In the genomic region with DNA sequence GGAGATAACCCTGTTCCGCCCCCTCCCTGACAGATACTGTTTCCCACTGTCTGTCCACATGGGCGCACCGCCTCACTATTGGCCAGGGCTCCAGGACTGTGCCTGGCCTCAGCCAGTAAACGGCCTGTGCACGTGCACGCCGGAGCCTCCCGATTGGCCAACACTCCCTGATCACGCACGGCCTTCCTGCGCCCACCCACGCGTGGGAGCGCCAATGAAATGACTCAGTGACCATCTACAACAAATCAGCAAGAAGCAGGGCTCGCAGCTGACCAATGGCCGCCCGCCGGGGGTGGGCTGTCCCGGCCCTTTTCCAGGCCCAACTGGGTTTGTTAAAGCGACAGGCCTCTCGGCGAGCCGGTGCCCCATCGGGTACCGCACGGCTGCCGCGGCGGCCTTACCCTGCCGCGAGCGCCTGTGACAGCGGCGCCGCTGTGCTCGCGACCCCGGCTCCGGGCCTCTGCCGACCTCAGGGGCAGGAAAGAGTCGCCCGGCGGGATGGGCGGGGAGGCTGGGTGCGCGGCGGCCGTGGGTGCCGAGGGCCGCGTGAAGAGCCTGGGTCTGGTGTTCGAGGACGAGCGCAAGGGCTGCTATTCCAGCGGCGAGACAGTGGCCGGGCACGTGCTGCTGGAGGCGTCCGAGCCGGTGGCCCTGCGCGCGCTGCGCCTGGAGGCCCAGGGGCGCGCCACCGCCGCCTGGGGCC, we compare ENCODE assay signal across 8 cellular contexts. TPM values are rescaled to one million over a fixed set of nuclear protein-coding genes. Genes with fewer than 3 reads are reported as not detected.
DNase-seq lines count a peak whose midpoint lies in the region; ATAC-seq and TF ChIP-seq lines count a peak whose summit lies in the region.

A gene with protein sequence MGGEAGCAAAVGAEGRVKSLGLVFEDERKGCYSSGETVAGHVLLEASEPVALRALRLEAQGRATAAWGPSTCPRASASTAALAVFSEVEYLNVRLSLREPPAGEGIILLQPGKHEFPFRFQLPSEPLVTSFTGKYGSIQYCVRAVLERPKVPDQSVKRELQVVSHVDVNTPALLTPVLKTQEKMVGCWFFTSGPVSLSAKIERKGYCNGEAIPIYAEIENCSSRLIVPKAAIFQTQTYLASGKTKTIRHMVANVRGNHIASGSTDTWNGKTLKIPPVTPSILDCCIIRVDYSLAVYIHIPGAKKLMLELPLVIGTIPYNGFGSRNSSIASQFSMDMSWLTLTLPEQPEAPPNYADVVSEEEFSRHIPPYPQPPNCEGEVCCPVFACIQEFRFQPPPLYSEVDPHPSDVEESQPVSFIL (plus strand): TSS at position 340 of the 703 bp plus-strand sequence. CDS start 159 bp downstream, at position 499.

- H3K27ac Mint-ChIP-seq in GM23338, result no peak within 1 kb of the TSS

- peak; percentile 28 for TF ChIP-seq RAD21 in neural cell (conservative IDR thresholded peaks at IDR 0.05)

- no peaks in the 10 kb centered on the region; the same call in 1 of the 2 replicates for H3K79me2 ChIP-seq in GM23338 (replicated peaks; ENCODE audit: insufficient read depth)
- H3K79me2 ChIP-seq in neural cell (replicated peaks; ENCODE audit: insufficient read depth, low read length), result peaks cover 19% of the 10 kb centered on the region

- peaks cover 7% of the 10 kb centered on the region; the same call in 1 of the 2 replicates for H3K27me3 ChIP-seq in GM23338 (ENCODE audit: insufficient read depth)
- no peaks in the 10 kb centered on the region for H3K27me3 ChIP-seq in SJSA1 (replicated peaks)
- H3K27me3 ChIP-seq in foreskin keratinocyte, result no peaks in the 10 kb centered on the region
- no peaks in the 10 kb centered on the region for H3K27me3 ChIP-seq in neural cell (ENCODE audit: insufficient read depth, low read depth, low read length)

- H2AFZ ChIP-seq in GM23338, result peak within 1 kb of the TSS; percentile 96
- peak within 1 kb of the TSS; percentile 24 for H2AFZ ChIP-seq in neural cell (ENCODE audit: low read depth, low read length)

- ATAC-seq in GM23338 (peak; percentile 96), foreskin keratinocyte (peak; percentile 98)
- peak; percentile 98 for ATAC-seq in stimulated activated naive CD8-positive, alpha-beta T cell treated with anti-CD3 and anti-CD28 coated beads, Interleukin-15, Interleukin-2, amounts not matched to agents 100 U/mL and 50 U/mL, for 24 hours

- no peaks in the 10 kb centered on the region; the same call in 2 of the 3 replicates for H3K9me3 Mint-ChIP-seq in GM23338

- TF ChIP-seq EP300 in neural cell (conservative IDR thresholded peaks at IDR 0.05; ENCODE audit: poor library complexity, severe bottlenecking), result peak; percentile 70

- peak; percentile 98 for DNase-seq in DMS 273 (lab: John Stamatoyannopoulos, UW; ENCODE audit: unreplicated experiment)
- peak; percentile 99 for DNase-seq in GM23338 (ENCODE audit: low spot score)
- peak; percentile 99 for DNase-seq in M059J (ENCODE audit: low read depth)
- peak; percentile 97 to 99 for DNase-seq in SJSA1 (ENCODE audit: low read depth in 1 of 2, low spot score in 2 of 2)
- peak; percentile 82 for DNase-seq in activated naive CD4-positive, alpha-beta T cell treated with Interleukin-2 at 50 U/mL for 16 hours
- DNase-seq in foreskin keratinocyte, result peak; percentile 99 to 100
- DNase-seq in stimulated activated naive CD8-positive, alpha-beta T cell treated with anti-CD3 and anti-CD28 coated beads, Interleukin-15, Interleukin-2, amounts not matched to agents 100 U/mL and 50 U/mL, for 24 hours, result peak; percentile 95

- no peaks in the 10 kb centered on the region for H3K4me1 ChIP-seq in GM23338 (ENCODE audit: insufficient read depth)
- H3K4me1 ChIP-seq in SJSA1 (replicated peaks), result peaks cover 9% of the 10 kb centered on the region; the same call in 1 of the 2 replicates
- H3K4me1 ChIP-seq in foreskin keratinocyte, result peaks cover 4% of the 10 kb centered on the region

- H3K9me2 ChIP-seq in GM23338 (ENCODE audit: insufficient read depth) (no peaks in the 10 kb centered on the region), neural cell (ENCODE audit: insufficient read depth, low read length) (no peaks in the 10 kb centered on the region)

- TF ChIP-seq CTCF in GM23338 (conservative IDR thresholded peaks at IDR 0.05; ENCODE audit: low read depth in 2 of 2) (no peak), foreskin keratinocyte (conservative IDR thresholded peaks at IDR 0.05) (peak; percentile 1), neural cell (IDR thresholded peaks at IDR 0.05; ENCODE audit: poor library complexity, severe bottlenecking) (peak; percentile 52)

- H3K4me3 ChIP-seq in GM23338 (peak within 1 kb of the TSS; percentile 77), SJSA1 (peak within 1 kb of the TSS; percentile 73), neural cell (ENCODE audit: low read length) (peak within 1 kb of the TSS; percentile 86)

- H4K20me1 ChIP-seq in GM23338 (replicated peaks; ENCODE audit: insufficient read depth) (no peaks in the 10 kb centered on the region), neural cell (ENCODE audit: insufficient read depth) (peaks cover 4% of the 10 kb centered on the region)

- H3K9me3 ChIP-seq in SJSA1 (replicated peaks), result no peaks in the 10 kb centered on the region
- no peaks in the 10 kb centered on the region for H3K9me3 ChIP-seq in neural cell (ENCODE audit: low read length)

- H3K27ac ChIP-seq in GM23338 (ENCODE audit: low read depth) (no peak within 1 kb of the TSS), SJSA1 (peak within 1 kb of the TSS; percentile 27; the same call in 1 of the 2 replicates), foreskin keratinocyte (peak within 1 kb of the TSS; percentile 10), neural cell (ENCODE audit: low read length) (peak within 1 kb of the TSS; percentile 57)

- no peaks in the 10 kb centered on the region for H3K36me3 Mint-ChIP-seq in GM23338 (ENCODE audit: low read depth)

- H3K4me3 Mint-ChIP-seq in GM23338, result peak within 1 kb of the TSS; percentile 91

- H3F3A ChIP-seq in GM23338 (replicated peaks; ENCODE audit: low read depth) (no peaks in the 10 kb centered on the region), neural cell (ENCODE audit: insufficient read depth, low read length, poor library complexity, severe bottlenecking) (no peaks in the 10 kb centered on the region)

- H3K4me1 Mint-ChIP-seq in GM23338, result peaks cover 5% of the 10 kb centered on the region

- H3K4me2 ChIP-seq in GM23338 (peak within 1 kb of the TSS; percentile 92), neural cell (ENCODE audit: low read length) (peak within 1 kb of the TSS; percentile 66)

- H3K36me3 ChIP-seq in GM23338 (ENCODE audit: insufficient read depth), result no peaks in the 10 kb centered on the region
- no peaks in the 10 kb centered on the region for H3K36me3 ChIP-seq in SJSA1
- H3K36me3 ChIP-seq in neural cell (ENCODE audit: insufficient read depth, low read length), result no peaks in the 10 kb centered on the region

- peak within 1 kb of the TSS; percentile 62 for H3K9ac ChIP-seq in neural cell (ENCODE audit: low read length)

- H3K27me3 Mint-ChIP-seq in GM23338 (ENCODE audit: insufficient read depth, low read depth, poor library complexity), result peaks cover 4% of the 10 kb centered on the region

TF ChIP-seq in GM23338, 12 proteins besides CTCF, POLR2A, EP300 and RAD21:
- TF ChIP-seq CREB1 (CRISPR knock-in tag; IDR thresholded peaks at IDR 0.05; ENCODE audit: low read depth) (peak; percentile 52; the same call in 1 of the 2 replicates), NANOG (IDR thresholded peaks at IDR 0.05; ENCODE audit: borderline replicate concordance) (no peak), POLR2AphosphoS5 (IDR thresholded peaks at IDR 0.05; ENCODE audit: low read depth) (0 out of 2 replicates have a peak, but pooled peaks have one; percentile 36)

TF ChIP-seq in neural cell, 6 proteins besides CTCF, POLR2A, EP300 and RAD21:
- TF ChIP-seq SMC3 (conservative IDR thresholded peaks at IDR 0.05; ENCODE audit: poor library complexity), result no peak
- TF ChIP-seq EZH2 (IDR thresholded peaks at IDR 0.05; ENCODE audit: borderline replicate concordance, insufficient read depth, low read length, poor library complexity, severe bottlenecking), result no peak
- TF ChIP-seq POLR2AphosphoS5 (IDR thresholded peaks at IDR 0.05), result peak; percentile 57
- no peak for TF ChIP-seq TAF1 (IDR thresholded peaks at IDR 0.05; ENCODE audit: low read depth)
- peak; percentile 90 for TF ChIP-seq MXI1 (conservative IDR thresholded peaks at IDR 0.05; ENCODE audit: poor library complexity, severe bottlenecking)

RNA-seq across cellular contexts. Expression of the gene that starts here (rescaled TPM):
- 6.2 and 6.9 TPM in 2 replicates for total RNA-seq in GM23338 (2014; rRNA removed; shearing (Covaris generic))
- polyA plus RNA-seq in GM23338 (2016; fragmentation: Nextera tagmentation; extraction: Ambion mirVana) (2.0 and 2.1 TPM in 2 replicates), foreskin keratinocyte (3.8 and 4.9 TPM in 2 replicates), neural cell (38.6 and 39.7 TPM in 2 replicates)
- 9.9 and 13.9 TPM in 2 replicates for total RNA-seq in M059J (2014; rRNA removed; shearing (Covaris generic))
- total RNA-seq in SJSA1 (2014; rRNA removed; shearing (Covaris generic)), result 4.2 and 8.3 TPM in 2 replicates
- 9.0 and 14.0 TPM in 2 replicates for total RNA-seq in foreskin keratinocyte
- polyA minus RNA-seq in neural cell, result 52.3 and 53.1 TPM in 2 replicates

Comparison
In these comparisons a context has a peak if more than half of its experiments do, and no peak if none do; other contexts are left out.
1. CTCF ChIP-seq: peak in foreskin keratinocyte (single experiment) and neural cell (single experiment); none in GM23338 (0 of 2).
2. Peak in every context shown above with its lines, with median percentiles within 50 percentile points of each other: DNase-seq, ATAC-seq and H3K4me3 ChIP-seq.